In genomic region chr19:19600793-19601346, GRCh38 we compare ENCODE assay signal across 15 cellular contexts. TPM values are rescaled to one million over a fixed set of nuclear protein-coding genes. Genes with fewer than 3 reads are reported as not detected.
DNase-seq lines count a peak whose midpoint lies in the region; ATAC-seq, FAIRE-seq and TF ChIP-seq lines count a peak whose summit lies in the region.
"Had no signal": no experiment of that assay in that cellular context is flagged by ENCODE, and none has a peak within 500 bp of the region (broad histone marks: within the 10 kb centered on the region; RNA-seq: fewer than 3 reads in every experiment).

No MANE protein-coding gene starts in this region.

- H3K27ac ChIP-seq in naive thymus-derived CD4-positive, alpha-beta T cell (ENCODE audit: low read depth, low read length), result no peak overlapping the region
- H3K27ac ChIP-seq: A549, heart left ventricle, upper lobe of right lung had no signal

- CTCF ChIA-PET in activated CD8-positive, alpha-beta memory T cell treated with anti-CD3 and anti-CD28 coated beads, Interleukin-2, amount 10 ng/mL, durations not matched to agents 7 days and 5 days (lab: Charles Lee), result interaction anchor here (0.7 to 1.0 kb wide), 2 partner anchors 46 to 68 kb away, joined by 3 read pairs; no protein-coding TSS in a partner anchor
- CTCF ChIA-PET in activated CD8-positive, alpha-beta T cell treated with anti-CD3 and anti-CD28 coated beads, Interleukin-2, amount 10 ng/mL, durations not matched to agents 7 days and 5 days (lab: Charles Lee), result no interaction called here
- CTCF ChIA-PET in naive thymus-derived CD4-positive, alpha-beta T cell (lab: Charles Lee), result interaction anchor here (0.5 to 0.9 kb wide), 2 partner anchors 26 to 100 kb away, joined by 3 read pairs; no protein-coding TSS in a partner anchor

- H3K4me1 Mint-ChIP-seq in activated CD8-positive, alpha-beta memory T cell treated with anti-CD3 and anti-CD28 coated beads, Interleukin-2, amount 10 ng/mL, durations not matched to agents 7 days and 5 days, result peaks cover 72% of the 10 kb centered on the region
- peaks cover 72% of the 10 kb centered on the region for H3K4me1 Mint-ChIP-seq in activated CD8-positive, alpha-beta T cell treated with anti-CD3 and anti-CD28 coated beads, Interleukin-2, amount 10 ng/mL, durations not matched to agents 7 days and 5 days (ENCODE audit: low read depth)
- peaks cover 33 to 77% (median 63%) of the 10 kb centered on the region in 7 donors for H3K4me1 Mint-ChIP-seq in naive thymus-derived CD4-positive, alpha-beta T cell

- H3K36me3 Mint-ChIP-seq in activated CD8-positive, alpha-beta memory T cell treated with anti-CD3 and anti-CD28 coated beads, Interleukin-2, amount 10 ng/mL, durations not matched to agents 7 days and 5 days, result peaks cover 42% of the 10 kb centered on the region
- peaks cover 44% of the 10 kb centered on the region for H3K36me3 Mint-ChIP-seq in activated CD8-positive, alpha-beta T cell treated with anti-CD3 and anti-CD28 coated beads, Interleukin-2, amount 10 ng/mL, durations not matched to agents 7 days and 5 days (ENCODE audit: low read depth)
- peaks cover 0 to 34% (median 0%) of the 10 kb centered on the region in 5 donors for H3K36me3 Mint-ChIP-seq in naive thymus-derived CD4-positive, alpha-beta T cell

- DNase-seq in activated CD8-positive, alpha-beta memory T cell treated with anti-CD3 and anti-CD28 coated beads, Interleukin-2, amount 10 ng/mL, durations not matched to agents 7 days and 5 days, result no peak
- DNase-seq in activated CD8-positive, alpha-beta memory T cell treated with anti-CD3 and anti-CD28 coated beads for 24 hours, result no peak
- DNase-seq in GM12891 (ENCODE audit: insufficient read length, low spot score) (no peak), NCI-H2171 (lab: John Stamatoyannopoulos, UW) (no peak), Right ventricle myocardium inferior (ENCODE audit: missing footprints) (no peak), NCI-H187 (lab: John Stamatoyannopoulos, UW) (no peak)
- no peak for DNase-seq in activated CD8-positive, alpha-beta T cell treated with anti-CD3 and anti-CD28 coated beads, Interleukin-2, amount 10 ng/mL, durations not matched to agents 7 days and 5 days
- peak in 1 of 9 donors; percentile 17 for DNase-seq in naive thymus-derived CD4-positive, alpha-beta T cell
- DNase-seq: COR-L47, endodermal cell, heart left ventricle, NCI-H1105 treated with DMSO at 0.1 percent for 48 hours, upper lobe of right lung had no signal

- H3K9me3 ChIP-seq in naive thymus-derived CD4-positive, alpha-beta T cell (ENCODE audit: control insufficient read depth in 2 of 3, low read length in 3 of 3), result no peaks in the 10 kb centered on the region
- H3K9me3 ChIP-seq: A549, heart left ventricle, upper lobe of right lung had no signal

- no peaks in the 10 kb centered on the region for H3K27me3 Mint-ChIP-seq in activated CD8-positive, alpha-beta memory T cell treated with anti-CD3 and anti-CD28 coated beads, Interleukin-2, amount 10 ng/mL, durations not matched to agents 7 days and 5 days
- no peaks in the 10 kb centered on the region for H3K27me3 Mint-ChIP-seq in activated CD8-positive, alpha-beta T cell treated with anti-CD3 and anti-CD28 coated beads, Interleukin-2, amount 10 ng/mL, durations not matched to agents 7 days and 5 days (ENCODE audit: low read depth)
- H3K27me3 Mint-ChIP-seq in naive thymus-derived CD4-positive, alpha-beta T cell, result no peaks in the 10 kb centered on the region

- no peaks in the 10 kb centered on the region for H3K27me3 ChIP-seq in naive thymus-derived CD4-positive, alpha-beta T cell (ENCODE audit: control insufficient read depth in 2 of 2, insufficient read depth in 2 of 2, low read length in 2 of 2)
- H3K27me3 ChIP-seq: heart left ventricle, upper lobe of right lung had no signal

- no peak for TF ChIP-seq POLR2A in GM12891 (IDR thresholded peaks at IDR 0.05; ENCODE audit: low read depth, low read length)

- peaks cover 66 to 69% of the 10 kb centered on the region in 2 donors for H3K4me1 ChIP-seq in naive thymus-derived CD4-positive, alpha-beta T cell (ENCODE audit: control insufficient read depth in 2 of 2, insufficient read depth in 2 of 2, low read length in 2 of 2)

- ATAC-seq in activated CD8-positive, alpha-beta memory T cell treated with anti-CD3 and anti-CD28 coated beads, Interleukin-2, amount 10 ng/mL, durations not matched to agents 7 days and 5 days, result no peak
- ATAC-seq in activated CD8-positive, alpha-beta T cell treated with anti-CD3 and anti-CD28 coated beads, Interleukin-2, amount 10 ng/mL, durations not matched to agents 7 days and 5 days, result no peak
- ATAC-seq in naive thymus-derived CD4-positive, alpha-beta T cell, result no peak
- ATAC-seq in Right ventricle myocardium inferior, result no peak
- ATAC-seq: A549, heart left ventricle, upper lobe of right lung had no signal

- no peak overlapping the region for H3K4me3 ChIP-seq in naive thymus-derived CD4-positive, alpha-beta T cell (ENCODE audit: low read length)
- H3K4me3 ChIP-seq: A549, heart left ventricle, lung, upper lobe of right lung had no signal

- H3K27ac Mint-ChIP-seq in activated CD8-positive, alpha-beta memory T cell treated with anti-CD3 and anti-CD28 coated beads, Interleukin-2, amount 10 ng/mL, durations not matched to agents 7 days and 5 days, result peak overlapping the region; percentile 97
- H3K27ac Mint-ChIP-seq in activated CD8-positive, alpha-beta T cell treated with anti-CD3 and anti-CD28 coated beads, Interleukin-2, amount 10 ng/mL, durations not matched to agents 7 days and 5 days, result peak overlapping the region; percentile 64
- peak overlapping the region; percentile 78 to 98 (median 90) for H3K27ac Mint-ChIP-seq in naive thymus-derived CD4-positive, alpha-beta T cell
- H3K27ac Mint-ChIP-seq: endodermal cell had no signal

- H3K4me3 Mint-ChIP-seq in activated CD8-positive, alpha-beta memory T cell treated with anti-CD3 and anti-CD28 coated beads, Interleukin-2, amount 10 ng/mL, durations not matched to agents 7 days and 5 days, result no peak overlapping the region
- no peak overlapping the region for H3K4me3 Mint-ChIP-seq in activated CD8-positive, alpha-beta T cell treated with anti-CD3 and anti-CD28 coated beads, Interleukin-2, amount 10 ng/mL, durations not matched to agents 7 days and 5 days
- peak overlapping the region in 9 of 10 donors; percentile 18 to 74 (median 57) for H3K4me3 Mint-ChIP-seq in naive thymus-derived CD4-positive, alpha-beta T cell
- H3K4me3 Mint-ChIP-seq: endodermal cell had no signal

- POLR2A ChIA-PET in activated CD8-positive, alpha-beta T cell treated with anti-CD3 and anti-CD28 coated beads, Interleukin-2, amount 10 ng/mL, durations not matched to agents 7 days and 5 days (lab: Charles Lee), result interaction anchor here (1.2 to 1.5 kb wide), 2 partner anchors 9 to 26 kb away, joined by 3 to 4 read pairs; no protein-coding TSS in a partner anchor
- POLR2A ChIA-PET in naive thymus-derived CD4-positive, alpha-beta T cell (lab: Charles Lee), result interaction anchor here (0.6 to 6.9 kb wide), 13 partner anchors 9 to 1284 kb away, joined by 3 to 49 read pairs (median 5); partner anchors contain the start of genes LPAR2, PBX4 and ZNF101

- H3K9me3 Mint-ChIP-seq in activated CD8-positive, alpha-beta memory T cell treated with anti-CD3 and anti-CD28 coated beads, Interleukin-2, amount 10 ng/mL, durations not matched to agents 7 days and 5 days (ENCODE audit: low read depth), result no peaks in the 10 kb centered on the region
- H3K9me3 Mint-ChIP-seq in activated CD8-positive, alpha-beta T cell treated with anti-CD3 and anti-CD28 coated beads, Interleukin-2, amount 10 ng/mL, durations not matched to agents 7 days and 5 days (ENCODE audit: insufficient read depth), result no peaks in the 10 kb centered on the region
- peaks cover 0 to 6% (median 0%) of the 10 kb centered on the region in 11 donors for H3K9me3 Mint-ChIP-seq in naive thymus-derived CD4-positive, alpha-beta T cell
- H3K9me3 Mint-ChIP-seq: endodermal cell had no signal

- intact Hi-C loops in naive thymus-derived CD4-positive, alpha-beta T cell (cut with micrococcal nuclease), result loop anchor here in 1 of 2 donors (10.0 kb wide), 1 partner anchor 196 kb away; the partner anchor contains the start of gene GATAD2A
- intact Hi-C loops in Right ventricle myocardium inferior (cut with DNase I), result no loop called here

- H3K36me3 ChIP-seq in naive thymus-derived CD4-positive, alpha-beta T cell (ENCODE audit: control insufficient read depth in 2 of 3, insufficient read depth in 3 of 3, low read length in 3 of 3), result no peaks in the 10 kb centered on the region
- H3K36me3 ChIP-seq: heart left ventricle, upper lobe of right lung had no signal

- FAIRE-seq in GM12891 (lab: Jason Lieb, UNC), result peak; percentile 31
- FAIRE-seq: A549 had no signal

TF ChIP-seq in GM12891, 5 proteins besides CTCF, POLR2A, EP300 and RAD21 (continues in another document):
- TF ChIP-seq POLR2AphosphoS5 (IDR thresholded peaks at IDR 0.05; ENCODE audit: low read depth, low read length) (no peak), SPI1 (IDR thresholded peaks at IDR 0.05; ENCODE audit: low read depth, low read length) (no peak)

RNA-seq across cellular contexts. Expression of gene PBX4, which starts 17.6 kb away (rescaled TPM):
- total RNA-seq in activated CD8-positive, alpha-beta memory T cell treated with anti-CD3 and anti-CD28 coated beads, Interleukin-2, amount 10 ng/mL, durations not matched to agents 7 days and 5 days, result 10 to 100 TPM; 39.9 to 62.3 TPM
- 1.4 TPM for polyA plus RNA-seq in GM12891 (2012; ENCODE audit: low read depth, missing spikeins)
- 10 to 100 TPM; 33.8 to 34.1 TPM for total RNA-seq in activated CD8-positive, alpha-beta T cell treated with anti-CD3 and anti-CD28 coated beads, Interleukin-2, amount 10 ng/mL, durations not matched to agents 7 days and 5 days
- 10 to 100 TPM; 22.6 to 42.7 (median 42.0) TPM for total RNA-seq in naive thymus-derived CD4-positive, alpha-beta T cell
- polyA plus RNA-seq in naive thymus-derived CD4-positive, alpha-beta T cell, result 1 to 10 TPM; 3.8 to 9.2 TPM
- total RNA-seq in Right ventricle myocardium inferior, result not detected

RNA-seq across cellular contexts. Expression of gene LPAR2, which starts 27.1 kb away (rescaled TPM):
- 10 to 100 TPM; 39.4 to 46.1 TPM for total RNA-seq in activated CD8-positive, alpha-beta memory T cell treated with anti-CD3 and anti-CD28 coated beads, Interleukin-2, amount 10 ng/mL, durations not matched to agents 7 days and 5 days
- 12.5 TPM for polyA plus RNA-seq in GM12891 (2012; ENCODE audit: low read depth, missing spikeins)
- 10 to 100 TPM; 44.8 to 50.8 TPM for total RNA-seq in activated CD8-positive, alpha-beta T cell treated with anti-CD3 and anti-CD28 coated beads, Interleukin-2, amount 10 ng/mL, durations not matched to agents 7 days and 5 days
- total RNA-seq in naive thymus-derived CD4-positive, alpha-beta T cell, result 10 to 100 TPM; 64.4 to 91.7 (median 75.0) TPM
- 10 to 100 TPM; 16.5 to 43.2 TPM for polyA plus RNA-seq in naive thymus-derived CD4-positive, alpha-beta T cell
- 0.57 TPM for total RNA-seq in Right ventricle myocardium inferior

RNA-seq across cellular contexts. Expression of gene GMIP, which starts 42.6 kb away (rescaled TPM):
- 100 to 1,000 TPM; 110 to 111 TPM for total RNA-seq in activated CD8-positive, alpha-beta memory T cell treated with anti-CD3 and anti-CD28 coated beads, Interleukin-2, amount 10 ng/mL, durations not matched to agents 7 days and 5 days
- polyA plus RNA-seq in GM12891 (2012; ENCODE audit: low read depth, missing spikeins), result 37.7 TPM
- 100 to 1,000 TPM in 1 of 2 experiments, 10 to 100 TPM in 1; 96.7 to 104 TPM for total RNA-seq in activated CD8-positive, alpha-beta T cell treated with anti-CD3 and anti-CD28 coated beads, Interleukin-2, amount 10 ng/mL, durations not matched to agents 7 days and 5 days
- total RNA-seq in naive thymus-derived CD4-positive, alpha-beta T cell, result 100 to 1,000 TPM in 3 of 5 experiments, 10 to 100 TPM in 2; 97.2 to 141 (median 109) TPM
- polyA plus RNA-seq in naive thymus-derived CD4-positive, alpha-beta T cell, result 10 to 100 TPM; 32.9 to 68.6 TPM
- total RNA-seq in Right ventricle myocardium inferior, result 4.5 TPM

Comparison
In these comparisons a context has a peak if more than half of its experiments do, and no peak if none do; other contexts are left out.
1. H3K4me3 Mint-ChIP-seq: peak in naive thymus-derived CD4-positive, alpha-beta T cell (9 of 10); none in activated CD8-positive, alpha-beta memory T cell treated with anti-CD3 and anti-CD28 coated beads, Interleukin-2, amount 10 ng/mL, durations not matched to agents 7 days and 5 days (single experiment) and activated CD8-positive, alpha-beta T cell treated with anti-CD3 and anti-CD28 coated beads, Interleukin-2, amount 10 ng/mL, durations not matched to agents 7 days and 5 days (single experiment).
2. RNA of gene PBX4, which starts 17.6 kb away (total RNA-seq): 39.9 to 62.3 TPM in activated CD8-positive, alpha-beta memory T cell treated with anti-CD3 and anti-CD28 coated beads, Interleukin-2, amount 10 ng/mL, durations not matched to agents 7 days and 5 days, 22.6 to 42.7 TPM in naive thymus-derived CD4-positive, alpha-beta T cell and 33.8 to 34.1 TPM in activated CD8-positive, alpha-beta T cell treated with anti-CD3 and anti-CD28 coated beads, Interleukin-2, amount 10 ng/mL, durations not matched to agents 7 days and 5 days; not detected in Right ventricle myocardium inferior (single experiment); every median in the first group is over 10 times any median in the second.
3. RNA of gene LPAR2, which starts 27.1 kb away (total RNA-seq): 64.4 to 91.7 TPM in naive thymus-derived CD4-positive, alpha-beta T cell, 44.8 to 50.8 TPM in activated CD8-positive, alpha-beta T cell treated with anti-CD3 and anti-CD28 coated beads, Interleukin-2, amount 10 ng/mL, durations not matched to agents 7 days and 5 days and 39.4 to 46.1 TPM in activated CD8-positive, alpha-beta memory T cell treated with anti-CD3 and anti-CD28 coated beads, Interleukin-2, amount 10 ng/mL, durations not matched to agents 7 days and 5 days; 0.57 TPM in Right ventricle myocardium inferior (single experiment); every median in the first group is over 10 times any median in the second.
4. RNA of gene GMIP, which starts 42.6 kb away (total RNA-seq): 110 to 111 TPM in activated CD8-positive, alpha-beta memory T cell treated with anti-CD3 and anti-CD28 coated beads, Interleukin-2, amount 10 ng/mL, durations not matched to agents 7 days and 5 days, 97.2 to 141 TPM in naive thymus-derived CD4-positive, alpha-beta T cell and 96.7 to 104 TPM in activated CD8-positive, alpha-beta T cell treated with anti-CD3 and anti-CD28 coated beads, Interleukin-2, amount 10 ng/mL, durations not matched to agents 7 days and 5 days; 4.5 TPM in Right ventricle myocardium inferior (single experiment); every median in the first group is over 10 times any median in the second.
5. Peak in every context shown above with its lines, with median percentiles within 50 percentile points of each other: H3K27ac Mint-ChIP-seq.